ENCODE assay signal across 8 cellular contexts in the genomic region with DNA sequence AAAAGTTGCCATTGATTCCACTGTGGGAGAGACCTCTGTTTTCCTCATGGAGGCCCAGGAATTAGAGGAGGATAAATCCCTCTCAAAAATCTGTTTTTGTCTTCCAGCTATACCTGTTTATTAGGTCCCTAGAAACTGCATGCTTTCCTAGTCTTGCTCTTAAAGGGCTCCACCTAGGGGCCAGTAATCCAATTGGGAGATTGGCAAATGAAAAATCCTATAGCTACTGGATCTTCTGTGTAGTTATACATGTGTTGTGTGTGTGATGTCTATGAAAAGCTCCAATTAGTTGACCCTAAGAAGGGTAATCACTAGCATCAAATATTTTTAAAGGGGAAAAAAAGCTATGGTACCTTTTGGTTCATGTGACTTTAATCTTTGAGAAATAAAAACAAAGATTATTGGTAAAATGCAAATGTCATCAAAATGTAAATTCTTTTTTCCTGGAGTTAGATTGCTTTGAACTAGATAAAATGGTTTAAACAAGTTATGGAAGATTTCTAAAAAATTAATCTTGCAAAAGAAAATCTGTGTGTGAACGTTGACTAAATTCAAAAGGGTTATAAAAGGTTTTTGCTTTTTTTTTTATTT.
DNase-seq lines count a peak whose midpoint lies in the region; ATAC-seq and TF ChIP-seq lines count a peak whose summit lies in the region.

No MANE protein-coding gene starts in this region.

- H3K27me3 ChIP-seq in Caco-2 (replicated peaks; ENCODE audit: control insufficient read depth, insufficient read depth, low read length) (no peaks in the 10 kb centered on the region), tibial artery (no peaks in the 10 kb centered on the region)

- intact Hi-C loops in Caco-2 (cut with micrococcal nuclease; ENCODE audit: unreplicated experiment) (loop anchor here (1.0 kb wide), 1 partner anchor 39 kb away; no protein-coding TSS in a partner anchor), tibial artery (cut with DNase I; ENCODE audit: low total_unique reads) (no loop called here)

- no peaks in the 10 kb centered on the region for H3K9me3 Mint-ChIP-seq in Caco-2 (ENCODE audit: unreplicated experiment)
- H3K9me3 Mint-ChIP-seq in stimulated activated naive B cell treated with anti-CD40 and anti-IgM and Interleukin-4, amounts not matched to agents 10 μg/mL and 1 μg/mL and 100 μg/mL, for 72 hours, result no peaks in the 10 kb centered on the region

- H3K27ac Mint-ChIP-seq in Caco-2 (ENCODE audit: unreplicated experiment), result no peak overlapping the region
- H3K27ac Mint-ChIP-seq in stimulated activated naive B cell treated with anti-CD40 and anti-IgM and Interleukin-4, amounts not matched to agents 10 μg/mL and 1 μg/mL and 100 μg/mL, for 72 hours, result no peak overlapping the region

- POLR2A ChIA-PET in Caco-2 (lab: Charles Lee), result no interaction called here
- POLR2A ChIA-PET in RWPE1 (lab: Yijun Ruan, JAX; ENCODE audit: low non-redundant PET), result no interaction called here

- DNase-seq in Caco-2 (peak in 1 of 2 experiments; percentile 70), HT1080 (ENCODE audit: low read depth) (peak; percentile 49), RWPE1 (ENCODE audit: low spot score) (peak; percentile 25), fibroblast of villous mesenchyme (ENCODE audit: low read depth) (peak; percentile 52), tibial artery (no peak)
- no peak for DNase-seq in stimulated activated naive B cell treated with anti-CD40 and anti-IgM and Interleukin-4, amounts not matched to agents 10 μg/mL and 1 μg/mL and 100 μg/mL, for 72 hours
- no peak for DNase-seq in activated CD4-positive, alpha-beta T cell treated with anti-CD3 and anti-CD28 coated beads, Interleukin-2, amount 50 U/mL, for 48 hours

- peaks cover 6% of the 10 kb centered on the region for H3K4me1 Mint-ChIP-seq in Caco-2 (ENCODE audit: low read depth, unreplicated experiment)
- no peaks in the 10 kb centered on the region for H3K4me1 Mint-ChIP-seq in stimulated activated naive B cell treated with anti-CD40 and anti-IgM and Interleukin-4, amounts not matched to agents 10 μg/mL and 1 μg/mL and 100 μg/mL, for 72 hours

- peak; percentile 38 to 48 for ATAC-seq in stimulated activated naive B cell treated with anti-CD40 and anti-IgM and Interleukin-4, amounts not matched to agents 10 μg/mL and 1 μg/mL and 100 μg/mL, for 72 hours (replicated peaks)
- ATAC-seq in GM21619 (IDR thresholded peaks at IDR 0.05; ENCODE audit: unreplicated experiment), result no peak

- H3K36me3 ChIP-seq in Caco-2 (ENCODE audit: control insufficient read depth, insufficient read depth, low read length) (no peaks in the 10 kb centered on the region), tibial artery (no peaks in the 10 kb centered on the region)

- no peak overlapping the region for H3K4me3 ChIP-seq in Caco-2 (ENCODE audit: low read depth, low read length)
- no peak overlapping the region for H3K4me3 ChIP-seq in fibroblast of villous mesenchyme (ENCODE audit: low read depth, low read length)
- H3K4me3 ChIP-seq in tibial artery, result no peak overlapping the region

- no peaks in the 10 kb centered on the region for H3K36me3 Mint-ChIP-seq in Caco-2 (ENCODE audit: insufficient read depth, unreplicated experiment)
- no peaks in the 10 kb centered on the region for H3K36me3 Mint-ChIP-seq in stimulated activated naive B cell treated with anti-CD40 and anti-IgM and Interleukin-4, amounts not matched to agents 10 μg/mL and 1 μg/mL and 100 μg/mL, for 72 hours

- CTCF ChIA-PET in Caco-2 (lab: Charles Lee) (interaction anchor here (0.6 to 1.5 kb wide), 15 partner anchors 9 to 390 kb away, joined by 3 to 12 read pairs (median 4); a partner anchor contains a TSS), RWPE1 (lab: Yijun Ruan, JAX) (interaction anchor here (0.5 to 2.0 kb wide), 17 partner anchors 9 to 1057 kb away, joined by 3 to 6 read pairs (median 4); no protein-coding TSS in a partner anchor)

- no TSS peak for BruUV-seq in Caco-2 (replicated peaks; lab: Mats Ljungman, UMichigan)

- no peaks in the 10 kb centered on the region for H3K27me3 Mint-ChIP-seq in Caco-2 (ENCODE audit: insufficient read depth, unreplicated experiment)
- H3K27me3 Mint-ChIP-seq in stimulated activated naive B cell treated with anti-CD40 and anti-IgM and Interleukin-4, amounts not matched to agents 10 μg/mL and 1 μg/mL and 100 μg/mL, for 72 hours, result peaks cover 3 to 6% of the 10 kb centered on the region in 2 donors

- H3K9me3 ChIP-seq in Caco-2 (no peaks in the 10 kb centered on the region), tibial artery (no peaks in the 10 kb centered on the region)

- H3K27ac ChIP-seq in RWPE1 (no peak overlapping the region), tibial artery (no peak overlapping the region)

- no peak overlapping the region for H3K4me3 Mint-ChIP-seq in Caco-2 (ENCODE audit: unreplicated experiment)
- no peak overlapping the region for H3K4me3 Mint-ChIP-seq in stimulated activated naive B cell treated with anti-CD40 and anti-IgM and Interleukin-4, amounts not matched to agents 10 μg/mL and 1 μg/mL and 100 μg/mL, for 72 hours

- H3K4me1 ChIP-seq in Caco-2 (peaks cover 4% of the 10 kb centered on the region; the same call in 1 of the 2 replicates), tibial artery (peaks cover 0 to 3% (median 0%) of the 10 kb centered on the region in 4 donors)

- peak; percentile 71 to 88 for TF ChIP-seq CTCF in Caco-2 (IDR thresholded peaks at IDR 0.05; ENCODE audit: insufficient read depth in 1 of 2, low read depth in 1 of 2, low read length in 1 of 2, severe bottlenecking in 1 of 2, unreplicated experiment in 1 of 2)
- peak; percentile 82 for TF ChIP-seq CTCF in RWPE1 (conservative IDR thresholded peaks at IDR 0.05; ENCODE audit: low read depth)
- peak; percentile 83 for TF ChIP-seq CTCF in fibroblast of villous mesenchyme (IDR thresholded peaks at IDR 0.05; ENCODE audit: insufficient read depth, low read depth, low read length)
- TF ChIP-seq CTCF in tibial artery (IDR thresholded peaks at IDR 0.05), result peak in 1 of 2 experiments; percentile 36

Comparison
In these comparisons a context has a peak if more than half of its experiments do, and no peak if none do; other contexts are left out.
1. DNase-seq: peak in HT1080 (single experiment), RWPE1 (single experiment) and fibroblast of villous mesenchyme (single experiment); none in stimulated activated naive B cell treated with anti-CD40 and anti-IgM and Interleukin-4, amounts not matched to agents 10 μg/mL and 1 μg/mL and 100 μg/mL, for 72 hours (single experiment), tibial artery (0 of 2) and activated CD4-positive, alpha-beta T cell treated with anti-CD3 and anti-CD28 coated beads, Interleukin-2, amount 50 U/mL, for 48 hours (0 of 2).